8 cellular contexts compared by ENCODE assay signal in the genomic region with DNA sequence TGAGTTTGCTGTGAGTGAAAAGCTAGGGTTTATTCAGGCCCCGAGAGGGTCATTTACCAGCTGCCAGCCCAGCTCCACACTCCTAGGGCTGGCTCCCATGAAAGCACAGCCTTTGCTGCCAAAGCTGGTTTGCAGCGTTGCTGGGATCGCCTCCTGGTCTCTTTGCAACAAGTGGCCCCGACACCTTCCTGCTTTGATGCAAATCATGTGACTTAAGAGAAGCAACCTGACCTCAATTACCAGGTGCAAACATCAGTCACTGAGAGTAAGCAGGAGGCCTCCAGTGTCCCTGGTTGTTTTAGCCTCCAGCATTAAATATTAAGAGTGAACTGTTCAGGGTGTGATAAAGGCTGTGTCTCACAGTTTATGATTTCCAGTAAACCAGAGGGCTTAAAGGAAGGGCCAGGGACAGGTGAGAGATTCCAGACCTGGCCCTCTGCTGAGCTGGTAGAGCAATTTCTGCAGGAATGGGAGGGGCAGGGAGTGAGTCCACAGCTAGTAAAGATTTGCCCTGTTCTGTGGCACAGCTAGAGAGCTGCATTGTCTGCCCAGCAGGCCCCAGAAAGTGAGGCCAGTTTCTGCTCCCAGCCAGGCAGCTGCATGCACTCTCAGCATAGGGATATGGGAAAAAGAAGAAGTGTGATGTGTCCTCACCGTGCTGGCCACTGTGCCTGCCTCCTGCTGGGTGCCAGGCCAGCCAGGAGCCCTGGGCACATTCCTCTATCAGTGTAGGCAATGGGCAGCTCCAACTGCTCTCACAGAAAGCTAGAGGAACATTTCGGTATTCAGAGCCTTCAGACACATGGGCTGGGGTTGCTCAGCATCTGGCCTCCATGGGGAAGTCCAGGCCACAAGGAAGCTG. TPM values are rescaled to one million over a fixed set of nuclear protein-coding genes. Genes with fewer than 3 reads are reported as not detected.
A peak's percentile ranks its signal among the peaks of the same experiment; 100 is the strongest.
DNase-seq lines count a peak whose midpoint lies in the region; ATAC-seq, FAIRE-seq and TF ChIP-seq lines count a peak whose summit lies in the region.

No MANE protein-coding gene starts in this region.

- H3K36me3 ChIP-seq in Karpas-422 (ENCODE audit: insufficient read depth, low read length) (no peaks in the 10 kb centered on the region), K562 (ENCODE audit: control insufficient read depth, insufficient read depth, low read length) (no peaks in the 10 kb centered on the region), mesenchymal stem cell (ENCODE audit: control insufficient read depth in 1 of 2, insufficient read depth in 2 of 2, low read depth in 1 of 2, low read length in 2 of 2) (peaks cover 0 to 3% of the 10 kb centered on the region in 2 experiments), tibial nerve (peaks cover 0 to 12% (median 0%) of the 10 kb centered on the region in 3 donors)

- H3K4me2 ChIP-seq in Karpas-422 (ENCODE audit: low read depth, low read length, poor library complexity, severe bottlenecking): peak overlapping the region; percentile 69
- H3K4me2 ChIP-seq in K562 (ENCODE audit: insufficient read depth, low read length): no peak overlapping the region
- H3K4me2 ChIP-seq in mesenchymal stem cell (ENCODE audit: low read length, poor library complexity, severe bottlenecking): no peak overlapping the region

- H2BK12ac ChIP-seq in mesenchymal stem cell (ENCODE audit: low read length in 2 of 2): peak overlapping the region; percentile 91 to 98

- H3K18ac ChIP-seq in mesenchymal stem cell (ENCODE audit: low read depth in 1 of 2, low read length in 2 of 2): peak overlapping the region; percentile 75 to 98

- H2AK5ac ChIP-seq in mesenchymal stem cell (ENCODE audit: low read length, severe bottlenecking): peak overlapping the region; percentile 98

- in situ Hi-C loops in K562 (cut with MboI): no loop called here

- no peaks in the 10 kb centered on the region for H4K20me1 ChIP-seq in Karpas-422 (ENCODE audit: insufficient read depth, low read depth, low read length)
- no peaks in the 10 kb centered on the region for H4K20me1 ChIP-seq in K562 (replicated peaks; ENCODE audit: control insufficient read depth, insufficient read depth, low read length)

- BruUV-seq in K562 (replicated peaks; lab: Mats Ljungman, UMichigan): no TSS peak

- TF ChIP-seq EP300 in K562 (IDR thresholded peaks at IDR 0.05; ENCODE audit: low read length): no peak
- no peak for TF ChIP-seq EP300 in tibial nerve (IDR thresholded peaks at IDR 0.05)

- peaks cover 18% of the 10 kb centered on the region for H3K79me1 ChIP-seq in mesenchymal stem cell (replicated peaks; ENCODE audit: low read length, poor library complexity, severe bottlenecking)

- H3K4me1 ChIP-seq in Karpas-422 (ENCODE audit: low read length) (peaks cover 49% of the 10 kb centered on the region), K562 (replicated peaks in 1 of 2; ENCODE audit: control insufficient read depth in 2 of 2, insufficient read depth in 2 of 2, low read length in 2 of 2) (peaks cover 50 to 64% of the 10 kb centered on the region in 2 experiments), mesenchymal stem cell (ENCODE audit: control insufficient read depth, insufficient read depth, low read depth, low read length) (peaks cover 38% of the 10 kb centered on the region), tibial nerve (peaks cover 0 to 97% (median 62%) of the 10 kb centered on the region in 4 donors)

- TF ChIP-seq RAD21 in K562 (CRISPR knock-in tag; conservative IDR thresholded peaks at IDR 0.05 in 1 of 2, IDR thresholded peaks at IDR 0.05 in 1 of 2): no peak

- H3K79me2 ChIP-seq in Karpas-422 (ENCODE audit: low read length) (no peaks in the 10 kb centered on the region), K562 (ENCODE audit: control insufficient read depth, insufficient read depth, low read length) (no peaks in the 10 kb centered on the region)

- peak overlapping the region; percentile 91 for H2BK120ac ChIP-seq in mesenchymal stem cell (ENCODE audit: low read depth, low read length)

- CTCF ChIA-PET in K562 (lab: Yijun Ruan, JAX; ENCODE audit: low intra/inter-chr PET ratio): no interaction called here

- no peaks in the 10 kb centered on the region for H3K9me2 ChIP-seq in Karpas-422 (replicated peaks; ENCODE audit: insufficient read depth, low read length)

- H3K4ac ChIP-seq in mesenchymal stem cell (ENCODE audit: low read depth in 1 of 2, low read length in 2 of 2): peak overlapping the region; percentile 43 to 98

- FAIRE-seq in K562 (lab: Jason Lieb, UNC): no peak

- H3K9me1 ChIP-seq in K562 (ENCODE audit: control insufficient read depth, insufficient read depth, low read length): peaks cover 7% of the 10 kb centered on the region

- intact Hi-C loops in K562 (cut with micrococcal nuclease): loop anchor here (2.0 kb wide), 2 partner anchors 31 to 39 kb away; no protein-coding TSS in a partner anchor

- H3K27me3 ChIP-seq in Karpas-422 (ENCODE audit: low read length) (no peaks in the 10 kb centered on the region), K562 (ENCODE audit: control insufficient read depth in 2 of 2, insufficient read depth in 2 of 2, low read length in 2 of 2) (no peaks in the 10 kb centered on the region), mesenchymal stem cell (ENCODE audit: control insufficient read depth in 1 of 2, insufficient read depth in 1 of 2, low read length in 2 of 2) (no peaks in the 10 kb centered on the region), tibial nerve (no peaks in the 10 kb centered on the region)

- TF ChIP-seq POLR2A in K562 (conservative IDR thresholded peaks at IDR 0.05) (no peak), tibial nerve (IDR thresholded peaks at IDR 0.05) (no peak)

- DNase-seq in DMS153 (lab: John Stamatoyannopoulos, UW): peak; percentile 59
- DNase-seq in Karpas-422: peak; percentile 71
- peak in 4 of 5 donors; percentile 47 to 89 (median 50) for DNase-seq in T-helper 1 cell
- no peak for DNase-seq in K562 (ENCODE audit: extremely low read depth in 1 of 4, low spot score in 3 of 4)
- DNase-seq in mesenchymal stem cell: no peak
- DNase-seq in tibial nerve (ENCODE audit: low spot score in 2 of 2): no peak
- no peak for DNase-seq in putamen (ENCODE audit: low spot score)

- ATAC-seq in K562 (no peak), GM18517 (IDR thresholded peaks at IDR 0.05; ENCODE audit: unreplicated experiment) (no peak)

- peak overlapping the region; percentile 58 for H3K9ac ChIP-seq in Karpas-422 (ENCODE audit: low read length)
- H3K9ac ChIP-seq in K562 (ENCODE audit: insufficient read depth in 1 of 2, low read depth in 2 of 2, low read length in 2 of 2): peak overlapping the region in 1 of 2 experiments; percentile 40; a peak in 2 of 4 replicates
- peak overlapping the region; percentile 86 for H3K9ac ChIP-seq in mesenchymal stem cell (ENCODE audit: low read length)

- peak overlapping the region in 1 of 2 experiments; percentile 79 for H3K23ac ChIP-seq in mesenchymal stem cell (ENCODE audit: low read length in 2 of 2)

- H2BK15ac ChIP-seq in mesenchymal stem cell (ENCODE audit: low read depth, poor library complexity, severe bottlenecking): peak overlapping the region; percentile 82

- H2BK5ac ChIP-seq in mesenchymal stem cell (ENCODE audit: low read depth, low read length, poor library complexity, severe bottlenecking): peak overlapping the region; percentile 93

- 72% methylated on average over 6 of the region's 6 CpGs for WGBS in K562 (ENCODE audit: insufficient coverage, low coverage, missing lambda C conversion rate)
- 64% methylated on average over 6 of the region's 6 CpGs for WGBS in mesenchymal stem cell
- WGBS in tibial nerve, 2 donors: 63 to 68% methylated on average over 5 to 6 of the region's 6 CpGs

- H4K8ac ChIP-seq in mesenchymal stem cell (ENCODE audit: low read length): peak overlapping the region; percentile 33

- H4K91ac ChIP-seq in mesenchymal stem cell (ENCODE audit: low read length): peak overlapping the region; percentile 93

- peak overlapping the region; percentile 51; the same call in 1 of the 2 replicates for H3K4me3 ChIP-seq in Karpas-422 (ENCODE audit: low read length)
- H3K4me3 ChIP-seq in K562: no peak overlapping the region
- H3K4me3 ChIP-seq in mesenchymal stem cell (ENCODE audit: insufficient read depth in 1 of 2, low read depth in 1 of 2, low read length in 2 of 2): peak overlapping the region in 1 of 2 experiments; percentile 7
- no peak overlapping the region for H3K4me3 ChIP-seq in tibial nerve

- H3K9me3 ChIP-seq in Karpas-422 (ENCODE audit: low read length) (no peaks in the 10 kb centered on the region), K562 (replicated peaks; ENCODE audit: control insufficient read depth, insufficient read depth, low read depth, low read length) (no peaks in the 10 kb centered on the region), mesenchymal stem cell (ENCODE audit: control insufficient read depth, low read length) (no peaks in the 10 kb centered on the region), tibial nerve (no peaks in the 10 kb centered on the region)

- H2AFZ ChIP-seq in Karpas-422 (ENCODE audit: low read length) (no peak overlapping the region), K562 (ENCODE audit: low read depth, low read length) (no peak overlapping the region), mesenchymal stem cell (ENCODE audit: low read depth, low read length) (no peak overlapping the region)

- H3K14ac ChIP-seq in mesenchymal stem cell (ENCODE audit: low read length in 2 of 2): peak overlapping the region in 1 of 2 experiments; percentile 94

- H3K27ac ChIP-seq in Karpas-422 (ENCODE audit: low read length) (peak overlapping the region; percentile 88), K562 (ENCODE audit: extremely low read depth, low read depth, low read length) (no peak overlapping the region; the same call in 2 of the 3 replicates), mesenchymal stem cell (ENCODE audit: low read length, poor library complexity, severe bottlenecking) (peak overlapping the region; percentile 94), tibial nerve (peak overlapping the region in 3 of 4 donors; percentile 60 to 86 (median 70))

- TF ChIP-seq CTCF in K562 (IDR thresholded peaks at IDR 0.05 in 2 of 3, conservative IDR thresholded peaks at IDR 0.05 in 1 of 3; ENCODE audit: insufficient read depth in 2 of 3, low read depth in 1 of 3, low read length in 3 of 3) (no peak), tibial nerve (IDR thresholded peaks at IDR 0.05) (no peak)

- POLR2A ChIA-PET in K562 (lab: Yijun Ruan, JAX): interaction anchor here (0.7 to 5.8 kb wide), 10 partner anchors 10 to 70 kb away, joined by 3 to 64 read pairs (median 5); a partner anchor contains a TSS

RNA-seq across cellular contexts. Expression of a gene that starts 58.0 kb away (rescaled TPM):
- 1.3 and 5.2 TPM in 2 replicates for total RNA-seq in Karpas-422 (2014; rRNA removed; shearing (Covaris generic); ENCODE audit: low replicate concordance)
- 50.2 and 52.9 TPM in 2 replicates for total RNA-seq in K562 (2011; cell fraction: chromatin; rRNA removed; ENCODE audit: low replicate concordance)
- total RNA-seq in K562 (2011; cell fraction: nucleolus; rRNA removed): 43.7 and 56.8 TPM in 2 replicates
- 53.5 and 62.8 TPM in 2 replicates for total RNA-seq in K562 (2011; cell fraction: nucleoplasm; rRNA removed)
- total RNA-seq in K562 (2014; rRNA removed) (7.0 and 9.9 TPM in 2 replicates), K562 (2014; rRNA removed; fragmentation: Illumina TruSeq; extraction: Trizol) (7.3 and 8.3 TPM in 2 replicates), K562 (2015; rRNA removed; fragmentation: Illumina TruSeq; extraction: Trizol) (6.3 and 6.9 TPM in 2 replicates), K562 (2021) (11.5 and 13.3 TPM in 2 replicates), tibial nerve (10 to 100 TPM; 11.3 to 19.0 (median 16.3) TPM)
- polyA plus RNA-seq in K562 (2011; rRNA removed) (16.6 and 18.9 TPM in 2 replicates), K562 (2014; fragmentation: Illumina TruSeq; extraction: Trizol) (12.5 and 15.7 TPM in 2 replicates), K562 (2014; fragmentation: Nextera tagmentation; extraction: Ambion mirVana) (1 to 10 TPM; 3.0 to 3.3 TPM), K562 (2014; rRNA removed) (8.4 and 9.0 TPM in 2 replicates)
- polyA plus RNA-seq in K562 (2011; cell fraction: cytosol; rRNA removed): 19.7 and 24.6 TPM in 2 replicates
- polyA plus RNA-seq in K562 (2011; cell fraction: nucleus; rRNA removed): 77.0 and 105 TPM in 2 replicates
- 5.5 and 7.3 TPM in 2 replicates for polyA plus RNA-seq in K562 (2012)
- 15.8 TPM in 2 replicates for polyA minus RNA-seq in K562 (2011; rRNA and poly(A)+ RNA removed)
- polyA minus RNA-seq in K562 (2011; cell fraction: cytosol; rRNA and poly(A)+ RNA removed): 8.6 and 11.3 TPM in 2 replicates
- polyA minus RNA-seq in K562 (2011; cell fraction: nucleus; rRNA and poly(A)+ RNA removed): 15.1 and 16.0 TPM in 2 replicates
- 1.7 TPM for polyA plus RNA-seq in mesenchymal stem cell (2013, experiment 1 of 2)
- 1.7 TPM for polyA plus RNA-seq in mesenchymal stem cell (2013, experiment 2 of 2)

Comparison
In these comparisons a context has a peak if more than half of its experiments do, and no peak if none do; other contexts are left out.
1. DNase-seq: peak in DMS153 (single experiment), Karpas-422 (single experiment) and T-helper 1 cell (4 of 5); none in K562 (0 of 4), mesenchymal stem cell (single experiment), tibial nerve (0 of 2) and putamen (single experiment).